9 cellular contexts compared by ENCODE assay signal in the genomic region with DNA sequence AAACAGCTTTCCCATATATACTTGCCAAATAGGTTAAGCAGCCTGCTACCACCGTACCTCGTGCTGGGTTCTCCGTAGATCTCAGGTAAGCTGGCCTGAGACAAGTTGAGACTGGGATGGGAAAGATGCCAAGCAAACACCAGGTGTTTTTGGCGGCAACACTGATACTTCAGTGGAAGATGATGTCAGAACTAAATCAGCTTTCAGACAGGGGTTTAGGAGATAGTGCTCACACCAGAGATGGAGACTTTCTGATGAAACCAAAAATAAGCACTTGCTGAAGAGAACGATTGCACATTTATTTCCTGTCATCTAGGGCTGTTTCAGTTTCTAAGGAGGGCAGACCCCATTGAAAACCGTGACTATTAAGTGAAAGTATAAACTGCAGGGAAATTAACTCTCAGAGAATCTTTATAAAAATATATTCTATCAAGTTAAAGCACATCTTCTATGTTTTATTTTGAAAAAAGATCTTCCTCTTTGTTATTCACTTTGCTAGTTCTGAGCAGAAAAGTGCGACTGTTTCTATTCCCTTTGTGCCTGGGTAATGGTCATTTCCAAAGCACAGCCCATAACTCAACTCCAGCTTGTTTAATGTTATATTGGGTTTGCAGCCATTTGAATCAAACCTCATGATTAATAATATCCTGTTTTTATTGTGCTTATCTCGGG.
DNase-seq lines count a peak whose midpoint lies in the region; ATAC-seq and TF ChIP-seq lines count a peak whose summit lies in the region.
"Had no signal": no experiment of that assay in that cellular context is flagged by ENCODE, and none has a peak within 500 bp of the region (broad histone marks: within the 10 kb centered on the region; RNA-seq: fewer than 3 reads in every experiment).

No MANE protein-coding gene starts in this region.

- no peaks in the 10 kb centered on the region for H3K9me3 ChIP-seq in OCI-LY3 (ENCODE audit: insufficient read depth, low read length)
- H3K9me3 ChIP-seq in SK-N-SH = no peaks in the 10 kb centered on the region
- no peaks in the 10 kb centered on the region for H3K9me3 ChIP-seq in psoas muscle

- H3K79me2 ChIP-seq in OCI-LY3 (ENCODE audit: low read length) (no peaks in the 10 kb centered on the region), SK-N-SH (ENCODE audit: insufficient read depth) (no peaks in the 10 kb centered on the region)

- H3K4me1 ChIP-seq in OCI-LY3 (ENCODE audit: low read length) (peaks cover 7% of the 10 kb centered on the region; the same call in 1 of the 2 replicates), SK-N-SH (ENCODE audit: control insufficient read depth in 1 of 2, insufficient read depth in 2 of 2, low read depth in 1 of 2, low read length in 1 of 2) (no peaks in the 10 kb centered on the region; a peak in 2 of 4 replicates), psoas muscle (no peaks in the 10 kb centered on the region)

- ATAC-seq in GM19351 (IDR thresholded peaks at IDR 0.05; ENCODE audit: unreplicated experiment) (peak; percentile 100), HG03196 (IDR thresholded peaks at IDR 0.05; ENCODE audit: unreplicated experiment) (peak; percentile 100), sciatic nerve (peak; percentile 34), psoas muscle (no peak)

- H3K27me3 ChIP-seq in OCI-LY3 (ENCODE audit: low read depth, low read length) (no peaks in the 10 kb centered on the region), SK-N-SH (ENCODE audit: insufficient read depth) (no peaks in the 10 kb centered on the region), psoas muscle (ENCODE audit: insufficient read depth in 3 of 3, low read length in 2 of 3) (no peaks in the 10 kb centered on the region), brain microvascular endothelial cell (replicated peaks) (no peaks in the 10 kb centered on the region)

- H3K4me2 ChIP-seq in OCI-LY3 (ENCODE audit: low read length) (peak overlapping the region; percentile 86), SK-N-SH (no peak overlapping the region)

- in situ Hi-C loops in brain microvascular endothelial cell (cut with HindIII; ENCODE audit: low pct_ligation_motif_present, low sequenced_read_pairs) = loop anchor here (25.0 kb wide), 1 partner anchor 199 kb away; a partner anchor contains a TSS

- DNase-seq in DMS53 (lab: John Stamatoyannopoulos, UW) (peak; percentile 99), sciatic nerve (ENCODE audit: low spot score) (no peak), SK-N-SH (no peak), psoas muscle (no peak), brain microvascular endothelial cell (no peak)

- H3K9me2 ChIP-seq in SK-N-SH = no peaks in the 10 kb centered on the region

- H3K36me3 ChIP-seq in OCI-LY3 (replicated peaks; ENCODE audit: low read depth, low read length) (no peaks in the 10 kb centered on the region), SK-N-SH (replicated peaks in 1 of 2; ENCODE audit: control insufficient read depth in 1 of 2, insufficient read depth in 2 of 2, low read length in 1 of 2) (peaks cover 0 to 4% of the 10 kb centered on the region in 2 experiments), psoas muscle (ENCODE audit: insufficient read depth in 1 of 2, low read depth in 1 of 2) (peaks cover 0 to 98% of the 10 kb centered on the region in 2 donors), brain microvascular endothelial cell (replicated peaks) (no peaks in the 10 kb centered on the region)

- POLR2A ChIA-PET in SK-N-SH (lab: Yijun Ruan, JAX) = no interaction called here

- no peaks in the 10 kb centered on the region for H3F3A ChIP-seq in SK-N-SH (replicated peaks; ENCODE audit: insufficient read depth)

- TF ChIP-seq EP300 in SK-N-SH (IDR thresholded peaks at IDR 0.05; ENCODE audit: borderline replicate concordance in 1 of 2, low read depth in 1 of 2, low read length in 1 of 2) = no peak

- H3K4me3 ChIP-seq in OCI-LY3 (ENCODE audit: low read length) (peak overlapping the region; percentile 75), SK-N-SH (ENCODE audit: low read depth in 2 of 2, low read length in 1 of 2) (no peak overlapping the region), psoas muscle (no peak overlapping the region), brain microvascular endothelial cell (ENCODE audit: low read depth, low read length) (no peak overlapping the region)

- TF ChIP-seq CTCF in OCI-LY3 (IDR thresholded peaks at IDR 0.05; ENCODE audit: low read depth, low read length) (no peak), SK-N-SH (IDR thresholded peaks at IDR 0.05) (no peak), psoas muscle (IDR thresholded peaks at IDR 0.05) (no peak), brain microvascular endothelial cell (IDR thresholded peaks at IDR 0.05; ENCODE audit: low read depth, low read length, missing control alignments) (no peak)

- intact Hi-C loops in sciatic nerve (cut with DNase I) = no loop called here
- intact Hi-C loops in psoas muscle (cut with DNase I) = no loop called here

- no peak overlapping the region for H3K27ac ChIP-seq in OCI-LY3 (ENCODE audit: low read length)
- H3K27ac ChIP-seq in SK-N-SH (ENCODE audit: low read depth in 2 of 2, low read length in 1 of 2) = no peak overlapping the region
- no peak overlapping the region for H3K27ac ChIP-seq in psoas muscle
- no peak overlapping the region for H3K27ac ChIP-seq in brain microvascular endothelial cell
- H3K27ac ChIP-seq: HL-60 had no signal

- TF ChIP-seq RAD21 in SK-N-SH (IDR thresholded peaks at IDR 0.05; ENCODE audit: low read length) = no peak

- CTCF ChIA-PET in SK-N-SH (lab: Yijun Ruan, JAX) = no interaction called here

- H3K9ac ChIP-seq in OCI-LY3 (ENCODE audit: low read length) (peak overlapping the region; percentile 24), SK-N-SH (no peak overlapping the region)

- WGBS in SK-N-SH (ENCODE audit: low lambda C conversion rate) = 79% methylated on average over 8 of the region's 8 CpGs
- WGBS in psoas muscle, 3 donors = 55 to 65% (median 56%) methylated on average over 8 of the region's 8 CpGs

- H2AFZ ChIP-seq in OCI-LY3 (ENCODE audit: low read depth, low read length) (peak overlapping the region; percentile 98), SK-N-SH (ENCODE audit: low read depth) (no peak overlapping the region)

- H4K20me1 ChIP-seq in OCI-LY3 (ENCODE audit: insufficient read depth, low read length) (no peaks in the 10 kb centered on the region), SK-N-SH (ENCODE audit: insufficient read depth) (no peaks in the 10 kb centered on the region)

TF ChIP-seq in SK-N-SH, 30 proteins besides CTCF, POLR2A, EP300 and RAD21:
- no peak for TF ChIP-seq YY1 (IDR thresholded peaks at IDR 0.05; ENCODE audit: low read depth)
- no peak for TF ChIP-seq GATA2 (CRISPR knock-in tag; IDR thresholded peaks at IDR 0.05)
- TF ChIP-seq TEAD4 (IDR thresholded peaks at IDR 0.05; ENCODE audit: borderline replicate concordance, insufficient read depth) = no peak
- TF ChIP-seq POLR2AphosphoS5 (IDR thresholded peaks at IDR 0.05; ENCODE audit: low read depth, low read length) = no peak
- TF ChIP-seq RXRA (IDR thresholded peaks at IDR 0.05; ENCODE audit: borderline replicate concordance, low read depth) = no peak
- TF ChIP-seq MEF2A (IDR thresholded peaks at IDR 0.05; ENCODE audit: borderline replicate concordance, low read depth) = no peak
- TF ChIP-seq MXI1 (IDR thresholded peaks at IDR 0.05; ENCODE audit: low read depth, low read length) = no peak
- TF ChIP-seq NRF1 (IDR thresholded peaks at IDR 0.05; ENCODE audit: low read depth, low read length) = no peak
- TF ChIP-seq ELF1 (IDR thresholded peaks at IDR 0.05) = no peak
- TF ChIP-seq RCOR1 (IDR thresholded peaks at IDR 0.05; ENCODE audit: low read length) = no peak
- no peak for TF ChIP-seq SMC3 (IDR thresholded peaks at IDR 0.05; ENCODE audit: low read depth, low read length)
- no peak for TF ChIP-seq FOXM1 (IDR thresholded peaks at IDR 0.05; ENCODE audit: low read depth)
TF ChIP-seq in SK-N-SH: peak in this region for 0.

Comparison
In these comparisons a context has a peak if more than half of its experiments do, and no peak if none do; other contexts are left out.
1. ATAC-seq: peak in GM19351 (single experiment), HG03196 (single experiment) and sciatic nerve (single experiment); none in psoas muscle (0 of 4).